ENCODE assay signal across 7 cellular contexts in the genomic region with DNA sequence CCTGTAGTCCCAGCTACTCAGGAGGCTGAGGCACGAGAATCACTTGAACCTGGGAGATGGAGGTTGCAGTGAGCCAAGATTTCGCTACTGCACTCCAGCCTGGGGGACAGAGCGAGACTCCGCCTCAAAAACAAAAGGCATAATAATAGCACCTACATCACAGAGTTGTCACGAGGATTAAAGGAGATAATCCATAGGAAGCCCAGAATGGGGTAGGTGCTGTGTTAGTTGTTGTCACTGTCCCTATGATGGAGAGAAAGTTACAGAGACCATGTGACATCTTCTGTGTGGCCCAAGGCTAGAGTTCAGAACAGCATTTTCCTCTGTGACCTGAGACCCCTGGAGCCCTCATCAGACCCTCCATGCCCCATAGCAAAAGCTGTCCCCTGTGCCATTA. TPM values are rescaled to one million over a fixed set of nuclear protein-coding genes. Genes with fewer than 3 reads are reported as not detected.
"Had no signal": no experiment of that assay in that cellular context is flagged by ENCODE, and none has a peak within 500 bp of the region (broad histone marks: within the 10 kb centered on the region; RNA-seq: fewer than 3 reads in every experiment).

No MANE protein-coding gene starts in this region.

RNA-seq across cellular contexts. Expression of a gene that starts 7.4 kb away (rescaled TPM):
- total RNA-seq: GM23248, H4, H7, HepG2, HFFc6, HT1080 had no signal
- polyA plus RNA-seq: GM23248, HepG2, IgD-negative memory B cell had no signal

RNA-seq across cellular contexts. Expression of a gene that starts 12.0 kb away (rescaled TPM):
- total RNA-seq: GM23248, H4, H7, HepG2, HFFc6, HT1080 had no signal
- polyA plus RNA-seq: GM23248, HepG2, IgD-negative memory B cell had no signal

RNA-seq across cellular contexts. Expression of a gene that starts 25.7 kb away (rescaled TPM):
- total RNA-seq: GM23248, H7, HepG2, HFFc6, HT1080 had no signal
- polyA plus RNA-seq: GM23248, HepG2, IgD-negative memory B cell had no signal
